2 cellular contexts compared by ENCODE assay signal in genomic region chr2:150676747-150677382, GRCh38.
TF ChIP-seq lines count a peak whose summit lies in the region.

No MANE protein-coding gene starts in this region.

TF ChIP-seq in GM23338, 12 proteins besides CTCF, POLR2A, EP300 and RAD21 (continued from another document):
- TF ChIP-seq CREB1 (CRISPR knock-in tag; IDR thresholded peaks at IDR 0.05; ENCODE audit: low read depth) (no peak), ZNF331 (CRISPR knock-in tag; IDR thresholded peaks at IDR 0.05; ENCODE audit: low read depth) (no peak), POLR2AphosphoS5 (IDR thresholded peaks at IDR 0.05; ENCODE audit: low read depth) (no peak), JUNB (IDR thresholded peaks at IDR 0.05; ENCODE audit: unreplicated experiment) (no peak), EZH2phosphoT487 (IDR thresholded peaks at IDR 0.05; ENCODE audit: unreplicated experiment) (no peak), ZNF462 (CRISPR knock-in tag; IDR thresholded peaks at IDR 0.05) (no peak), ZNF114 (CRISPR knock-in tag; IDR thresholded peaks at IDR 0.05) (no peak), STAT1 (IDR thresholded peaks at IDR 0.05; ENCODE audit: unreplicated experiment) (no peak), ETS1 (IDR thresholded peaks at IDR 0.05) (no peak), NANOG (IDR thresholded peaks at IDR 0.05; ENCODE audit: borderline replicate concordance) (no peak), REST (IDR thresholded peaks at IDR 0.05; ENCODE audit: unreplicated experiment) (no peak)

TF ChIP-seq in IMR-90, 13 proteins besides CTCF, POLR2A, EP300 and RAD21 (continued from another document):
- TF ChIP-seq, protein P1, sequence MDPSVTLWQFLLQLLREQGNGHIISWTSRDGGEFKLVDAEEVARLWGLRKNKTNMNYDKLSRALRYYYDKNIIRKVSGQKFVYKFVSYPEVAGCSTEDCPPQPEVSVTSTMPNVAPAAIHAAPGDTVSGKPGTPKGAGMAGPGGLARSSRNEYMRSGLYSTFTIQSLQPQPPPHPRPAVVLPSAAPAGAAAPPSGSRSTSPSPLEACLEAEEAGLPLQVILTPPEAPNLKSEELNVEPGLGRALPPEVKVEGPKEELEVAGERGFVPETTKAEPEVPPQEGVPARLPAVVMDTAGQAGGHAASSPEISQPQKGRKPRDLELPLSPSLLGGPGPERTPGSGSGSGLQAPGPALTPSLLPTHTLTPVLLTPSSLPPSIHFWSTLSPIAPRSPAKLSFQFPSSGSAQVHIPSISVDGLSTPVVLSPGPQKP (IDR thresholded peaks at IDR 0.05; ENCODE audit: borderline replicate concordance, low read depth, low read length) = no peak
- no peak for TF ChIP-seq MAZ (IDR thresholded peaks at IDR 0.05; ENCODE audit: borderline replicate concordance, low read depth, low read length)
- TF ChIP-seq, protein P2, sequence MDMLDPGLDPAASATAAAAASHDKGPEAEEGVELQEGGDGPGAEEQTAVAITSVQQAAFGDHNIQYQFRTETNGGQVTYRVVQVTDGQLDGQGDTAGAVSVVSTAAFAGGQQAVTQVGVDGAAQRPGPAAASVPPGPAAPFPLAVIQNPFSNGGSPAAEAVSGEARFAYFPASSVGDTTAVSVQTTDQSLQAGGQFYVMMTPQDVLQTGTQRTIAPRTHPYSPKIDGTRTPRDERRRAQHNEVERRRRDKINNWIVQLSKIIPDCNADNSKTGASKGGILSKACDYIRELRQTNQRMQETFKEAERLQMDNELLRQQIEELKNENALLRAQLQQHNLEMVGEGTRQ (IDR thresholded peaks at IDR 0.05; ENCODE audit: low read depth, low read length) = no peak
